In the genomic region with DNA sequence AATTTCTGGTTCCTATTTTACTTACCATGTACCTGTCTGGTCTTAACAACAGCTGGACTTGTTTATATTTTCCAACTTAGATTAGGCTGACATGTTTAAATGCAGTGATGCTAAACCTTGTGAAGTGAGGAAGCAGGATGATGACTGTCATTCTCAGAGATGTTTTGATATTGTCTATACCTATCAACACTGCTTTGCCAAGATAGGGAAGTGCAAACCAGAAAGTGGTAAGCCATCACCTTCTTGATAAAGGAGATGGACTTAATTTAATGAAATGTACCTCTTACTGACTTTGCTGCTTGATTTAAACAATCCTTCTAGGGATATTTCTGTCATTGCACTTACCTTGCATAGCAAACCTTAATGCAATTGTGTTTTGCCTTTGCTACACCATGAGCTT, we compare ENCODE assay signal across 11 cellular contexts. TPM values are rescaled to one million over a fixed set of nuclear protein-coding genes. Genes with fewer than 3 reads are reported as not detected.
DNase-seq lines count a peak whose midpoint lies in the region; ATAC-seq, FAIRE-seq and TF ChIP-seq lines count a peak whose summit lies in the region.
"Had no signal": no experiment of that assay in that cellular context is flagged by ENCODE, and none has a peak within 500 bp of the region (broad histone marks: within the 10 kb centered on the region; RNA-seq: fewer than 3 reads in every experiment).

No MANE protein-coding gene starts in this region.

- H2AFZ ChIP-seq in endothelial cell of umbilical vein (ENCODE audit: low read depth, low read length) (no peak overlapping the region), smooth muscle cell (ENCODE audit: low read depth) (no peak overlapping the region)

- H3K27ac ChIP-seq in endothelial cell of umbilical vein (ENCODE audit: insufficient read depth, low read depth, low read length), result no peak overlapping the region
- peak overlapping the region; percentile 87 for H3K27ac ChIP-seq in smooth muscle cell (ENCODE audit: low read depth)
- H3K27ac ChIP-seq: C4-2B had no signal

- H3K4me1 Mint-ChIP-seq in T-helper 1 cell treated with Interleukin-12 subunit alpha and Interleukin-12 subunit beta and Interleukin-4 antibody, amounts not matched to agents 30 μg/mL and 1 μg/mL, for 36 hours (ENCODE audit: low read depth), result peaks cover 29% of the 10 kb centered on the region

- H3K27me3 ChIP-seq in endothelial cell of umbilical vein (ENCODE audit: control insufficient read depth in 2 of 2, insufficient read depth in 2 of 2, low read length in 2 of 2), result no peaks in the 10 kb centered on the region
- no peaks in the 10 kb centered on the region for H3K27me3 ChIP-seq in smooth muscle cell (ENCODE audit: low read depth)

- peaks cover 8% of the 10 kb centered on the region for H3K36me3 Mint-ChIP-seq in T-helper 1 cell treated with Interleukin-12 subunit alpha and Interleukin-12 subunit beta and Interleukin-4 antibody, amounts not matched to agents 30 μg/mL and 1 μg/mL, for 36 hours (ENCODE audit: low read depth)

- H3K27me3 Mint-ChIP-seq in T-helper 1 cell treated with Interleukin-12 subunit alpha and Interleukin-12 subunit beta and Interleukin-4 antibody, amounts not matched to agents 30 μg/mL and 1 μg/mL, for 36 hours (ENCODE audit: low read depth), result peaks cover 9% of the 10 kb centered on the region

- peak overlapping the region in 2 of 3 experiments; percentile 67 to 84 for H3K4me3 ChIP-seq in endothelial cell of umbilical vein (replicated peaks in 1 of 3; ENCODE audit: insufficient read depth in 1 of 3, low read depth in 1 of 3, low read length in 3 of 3)
- peak overlapping the region; percentile 81 for H3K4me3 ChIP-seq in smooth muscle cell

- no peaks in the 10 kb centered on the region for H3K9me3 Mint-ChIP-seq in T-helper 1 cell treated with Interleukin-12 subunit alpha and Interleukin-12 subunit beta and Interleukin-4 antibody, amounts not matched to agents 30 μg/mL and 1 μg/mL, for 36 hours

- peak overlapping the region; percentile 58 for H3K4me3 Mint-ChIP-seq in T-helper 1 cell treated with Interleukin-12 subunit alpha and Interleukin-12 subunit beta and Interleukin-4 antibody, amounts not matched to agents 30 μg/mL and 1 μg/mL, for 36 hours

- CTCF ChIA-PET in endothelial cell of umbilical vein (lab: Charles Lee), result no interaction called here

- TF ChIP-seq CTCF in endothelial cell of umbilical vein (IDR thresholded peaks at IDR 0.05; ENCODE audit: extremely low read depth in 1 of 2, insufficient read depth in 1 of 2, low read depth in 1 of 2, low read length in 2 of 2), result no peak
- TF ChIP-seq CTCF in smooth muscle cell (IDR thresholded peaks at IDR 0.05; ENCODE audit: borderline replicate concordance, insufficient read depth, poor library complexity, severe bottlenecking), result no peak

- TF ChIP-seq POLR2A in endothelial cell of umbilical vein (IDR thresholded peaks at IDR 0.05; ENCODE audit: low read depth, low read length), result no peak

- no peaks in the 10 kb centered on the region for H3K9me1 ChIP-seq in endothelial cell of umbilical vein (replicated peaks; ENCODE audit: control insufficient read depth, extremely low read depth, insufficient read depth, low read length)

- intact Hi-C loops in endothelial cell of umbilical vein (cut with micrococcal nuclease), result loop anchor here (5.0 to 10.0 kb wide), 4 partner anchors 56 to 784 kb away; a partner anchor contains a TSS

- H3K79me2 ChIP-seq in endothelial cell of umbilical vein (ENCODE audit: control insufficient read depth, insufficient read depth, low read length) (peaks cover 32% of the 10 kb centered on the region), smooth muscle cell (ENCODE audit: low read depth) (peaks cover 39% of the 10 kb centered on the region)

- peak overlapping the region; percentile 73 for H3K4me2 ChIP-seq in endothelial cell of umbilical vein (ENCODE audit: insufficient read depth, low read length)
- H3K4me2 ChIP-seq in smooth muscle cell, result peak overlapping the region; percentile 91

- H3K9ac ChIP-seq in endothelial cell of umbilical vein (replicated peaks; ENCODE audit: extremely low read depth, insufficient read depth, low read length), result peak overlapping the region; percentile 77
- no peak overlapping the region for H3K9ac ChIP-seq in smooth muscle cell (ENCODE audit: low read depth)

- H4K20me1 ChIP-seq in endothelial cell of umbilical vein (replicated peaks; ENCODE audit: control insufficient read depth, extremely low read depth, insufficient read depth, low read length) (no peaks in the 10 kb centered on the region), smooth muscle cell (ENCODE audit: low read depth) (no peaks in the 10 kb centered on the region)

- peaks cover 14% of the 10 kb centered on the region for H3K4me1 ChIP-seq in endothelial cell of umbilical vein (ENCODE audit: control insufficient read depth, extremely low read depth, insufficient read depth, low read length)
- H3K4me1 ChIP-seq in smooth muscle cell (ENCODE audit: low read depth), result peaks cover 31% of the 10 kb centered on the region

- dilution Hi-C loops in endothelial cell of umbilical vein (cut with MboI; ENCODE audit: extremely low pct_ligation_motif_present, low sequenced_read_pairs), result no loop called here

- no TSS peak for BruUV-seq in endothelial cell of umbilical vein (replicated peaks; lab: Mats Ljungman, UMichigan)

- H3K27ac Mint-ChIP-seq in T-helper 1 cell treated with Interleukin-12 subunit alpha and Interleukin-12 subunit beta and Interleukin-4 antibody, amounts not matched to agents 30 μg/mL and 1 μg/mL, for 36 hours, result no peak overlapping the region

- peaks cover 7% of the 10 kb centered on the region for H3F3A ChIP-seq in smooth muscle cell (ENCODE audit: low read depth)

- FAIRE-seq in endothelial cell of umbilical vein (lab: Jason Lieb, UNC), result peak; percentile 58

- H3K9me3 ChIP-seq in endothelial cell of umbilical vein (replicated peaks; ENCODE audit: control insufficient read depth, insufficient read depth, low read length), result no peaks in the 10 kb centered on the region
- no peaks in the 10 kb centered on the region for H3K9me3 ChIP-seq in smooth muscle cell (replicated peaks; ENCODE audit: low read depth)

- ATAC-seq in HG03342 (IDR thresholded peaks at IDR 0.05; ENCODE audit: unreplicated experiment) (no peak), HG03159 (IDR thresholded peaks at IDR 0.05; ENCODE audit: unreplicated experiment) (no peak)

- POLR2A ChIA-PET in endothelial cell of umbilical vein (lab: Charles Lee), result no interaction called here

- DNase-seq in T-helper 1 cell, result no peak
- DNase-seq in RPMI8226, result peak; percentile 28
- DNase-seq in endothelial cell of umbilical vein (ENCODE audit: low read depth, low spot score), result peak; percentile 21
- no peak for DNase-seq in smooth muscle cell (lab: John Stamatoyannopoulos, UW; ENCODE audit: unreplicated experiment)
- DNase-seq in GDM1 (lab: John Stamatoyannopoulos, UW), result no peak
- DNase-seq: T-helper 9 cell, trophoblast cell had no signal

- no peaks in the 10 kb centered on the region for H3K36me3 ChIP-seq in endothelial cell of umbilical vein (ENCODE audit: control insufficient read depth in 2 of 2, extremely low read depth in 1 of 2, insufficient read depth in 2 of 2, low read length in 2 of 2)
- H3K36me3 ChIP-seq in smooth muscle cell (ENCODE audit: low read depth), result no peaks in the 10 kb centered on the region

TF ChIP-seq in endothelial cell of umbilical vein, 7 proteins besides CTCF, POLR2A, EP300 and RAD21:
- TF ChIP-seq FOS (IDR thresholded peaks at IDR 0.05; ENCODE audit: borderline replicate concordance, insufficient read depth, low read length), result no peak
- no peak for TF ChIP-seq GATA2 (IDR thresholded peaks at IDR 0.05; ENCODE audit: insufficient read depth, insufficient read length, low read depth, low read length)
- no peak for TF ChIP-seq JUN (IDR thresholded peaks at IDR 0.05; ENCODE audit: borderline replicate concordance, insufficient read depth, insufficient read length, low read depth)
- no peak for TF ChIP-seq EZH2 (IDR thresholded peaks at IDR 0.05; ENCODE audit: borderline replicate concordance, low read depth, low read length, severe bottlenecking)
- TF ChIP-seq POLR2AphosphoS5 (IDR thresholded peaks at IDR 0.05; ENCODE audit: insufficient read depth, low read depth, low read length), result no peak
- TF ChIP-seq MYC (IDR thresholded peaks at IDR 0.05; ENCODE audit: low read depth, low read length), result no peak
- TF ChIP-seq, protein P1, sequence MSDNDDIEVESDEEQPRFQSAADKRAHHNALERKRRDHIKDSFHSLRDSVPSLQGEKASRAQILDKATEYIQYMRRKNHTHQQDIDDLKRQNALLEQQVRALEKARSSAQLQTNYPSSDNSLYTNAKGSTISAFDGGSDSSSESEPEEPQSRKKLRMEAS (IDR thresholded peaks at IDR 0.05; ENCODE audit: insufficient read depth, insufficient read length), result no peak

RNA-seq across cellular contexts. Expression of a gene that starts 2.2 kb away (rescaled TPM):
- 45.8 and 51.0 TPM in 2 replicates for total RNA-seq in endothelial cell of umbilical vein
- 12.2 and 13.9 TPM in 2 replicates for polyA plus RNA-seq in endothelial cell of umbilical vein
- 9.3 and 9.5 TPM in 2 replicates for polyA plus RNA-seq in endothelial cell of umbilical vein (2011; cell fraction: cytosol; rRNA removed)
- 41.1 and 45.4 TPM in 2 replicates for polyA plus RNA-seq in endothelial cell of umbilical vein (2011; cell fraction: nucleus; rRNA removed)
- polyA plus RNA-seq in endothelial cell of umbilical vein (2012), result 22.2 and 24.6 TPM in 2 replicates
- polyA minus RNA-seq in endothelial cell of umbilical vein, result 56.6 and 66.6 TPM in 2 replicates
- 8.1 TPM for polyA minus RNA-seq in endothelial cell of umbilical vein (2011; cell fraction: cytosol; rRNA and poly(A)+ RNA removed)
- polyA minus RNA-seq in endothelial cell of umbilical vein (2011; cell fraction: nucleus; rRNA and poly(A)+ RNA removed), result 145 TPM in 2 replicates
- 11.5 and 13.0 TPM in 2 replicates for total RNA-seq in smooth muscle cell
- polyA plus RNA-seq in smooth muscle cell, result 6.5 TPM in 2 replicates

Comparison
In these comparisons a context has a peak if more than half of its experiments do, and no peak if none do; other contexts are left out.
1. DNase-seq: peak in RPMI8226 (single experiment) and endothelial cell of umbilical vein (single experiment); none in T-helper 1 cell (0 of 5), smooth muscle cell (single experiment) and GDM1 (single experiment).